ENCODE assay signal across 1 cellular context in the genomic region with DNA sequence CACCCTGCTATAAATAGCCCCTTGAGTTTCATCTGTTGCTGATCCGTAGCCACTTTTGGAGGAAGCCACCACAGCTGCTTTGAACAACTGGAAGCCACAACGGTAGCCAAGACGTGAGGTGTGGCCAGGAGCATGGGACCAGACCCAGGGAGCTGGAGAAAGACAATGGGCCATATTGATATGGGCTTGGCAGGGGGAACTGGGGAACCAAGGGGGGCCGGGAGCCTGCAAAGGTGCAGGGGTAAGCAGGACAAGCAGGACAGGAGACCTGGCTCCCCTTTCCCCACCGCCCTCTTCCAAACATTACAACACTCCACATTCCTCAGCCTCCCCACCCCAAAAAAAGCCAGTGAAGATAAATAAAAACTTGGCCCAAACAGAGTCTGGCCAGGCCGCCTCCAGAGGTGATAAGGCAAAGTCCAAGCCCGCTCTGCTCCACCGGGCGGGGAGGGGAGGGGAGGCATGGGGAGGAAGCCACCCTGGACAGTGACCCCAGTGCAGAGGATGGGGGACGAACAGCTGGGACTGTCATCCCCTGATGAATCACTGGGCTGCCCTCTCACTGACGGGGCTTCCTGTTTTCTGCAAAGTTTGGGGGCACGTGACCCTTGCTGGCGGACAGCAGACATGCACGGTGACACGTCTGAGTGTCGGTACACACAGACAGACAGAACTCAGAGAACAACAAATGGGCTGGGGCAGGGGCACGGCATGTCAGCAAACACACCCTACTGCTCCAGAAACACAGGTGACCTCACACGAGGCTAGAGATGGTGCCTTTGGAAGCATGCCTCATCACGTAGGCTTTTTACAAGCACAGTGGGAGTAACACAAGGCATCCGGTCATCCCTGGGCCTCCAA.
TF ChIP-seq lines count a peak whose summit lies in the region.

No MANE protein-coding gene starts in this region.

TF ChIP-seq in HepG2, 621 proteins besides CTCF, POLR2A, EP300 and RAD21 (continued from another document and continues in another):
- TF ChIP-seq, protein P1, sequence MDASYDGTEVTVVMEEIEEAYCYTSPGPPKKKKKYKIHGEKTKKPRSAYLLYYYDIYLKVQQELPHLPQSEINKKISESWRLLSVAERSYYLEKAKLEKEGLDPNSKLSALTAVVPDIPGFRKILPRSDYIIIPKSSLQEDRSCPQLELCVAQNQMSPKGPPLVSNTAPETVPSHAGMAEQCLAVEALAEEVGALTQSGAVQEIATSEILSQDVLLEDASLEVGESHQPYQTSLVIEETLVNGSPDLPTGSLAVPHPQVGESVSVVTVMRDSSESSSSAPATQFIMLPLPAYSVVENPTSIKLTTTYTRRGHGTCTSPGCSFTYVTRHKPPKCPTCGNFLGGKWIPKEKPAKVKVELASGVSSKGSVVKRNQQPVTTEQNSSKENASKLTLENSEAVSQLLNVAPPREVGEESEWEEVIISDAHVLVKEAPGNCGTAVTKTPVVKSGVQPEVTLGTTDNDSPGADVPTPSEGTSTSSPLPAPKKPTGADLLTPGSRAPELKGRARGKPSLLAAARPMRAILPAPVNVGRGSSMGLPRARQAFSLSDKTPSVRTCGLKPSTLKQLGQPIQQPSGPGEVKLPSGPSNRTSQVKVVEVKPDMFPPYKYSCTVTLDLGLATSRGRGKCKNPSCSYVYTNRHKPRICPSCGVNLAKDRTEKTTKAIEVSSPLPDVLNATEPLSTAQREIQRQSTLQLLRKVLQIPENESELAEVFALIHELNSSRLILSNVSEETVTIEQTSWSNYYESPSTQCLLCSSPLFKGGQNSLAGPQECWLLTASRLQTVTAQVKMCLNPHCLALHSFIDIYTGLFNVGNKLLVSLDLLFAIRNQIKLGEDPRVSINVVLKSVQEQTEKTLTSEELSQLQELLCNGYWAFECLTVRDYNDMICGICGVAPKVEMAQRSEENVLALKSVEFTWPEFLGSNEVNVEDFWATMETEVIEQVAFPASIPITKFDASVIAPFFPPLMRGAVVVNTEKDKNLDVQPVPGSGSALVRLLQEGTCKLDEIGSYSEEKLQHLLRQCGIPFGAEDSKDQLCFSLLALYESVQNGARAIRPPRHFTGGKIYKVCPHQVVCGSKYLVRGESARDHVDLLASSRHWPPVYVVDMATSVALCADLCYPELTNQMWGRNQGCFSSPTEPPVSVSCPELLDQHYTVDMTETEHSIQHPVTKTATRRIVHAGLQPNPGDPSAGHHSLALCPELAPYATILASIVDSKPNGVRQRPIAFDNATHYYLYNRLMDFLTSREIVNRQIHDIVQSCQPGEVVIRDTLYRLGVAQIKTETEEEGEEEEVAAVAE (CRISPR knock-in tag; IDR thresholded peaks at IDR 0.05; ENCODE audit: borderline replicate concordance), result peak; percentile 91; the same call in 1 of the 2 replicates
- TF ChIP-seq TOPORS (CRISPR knock-in tag; IDR thresholded peaks at IDR 0.05) (0 out of 2 replicates have a peak, but pooled peaks have one; percentile 59), NFIB (CRISPR knock-in tag; IDR thresholded peaks at IDR 0.05; ENCODE audit: borderline replicate concordance) (no peak), ZNF543 (CRISPR knock-in tag; IDR thresholded peaks at IDR 0.05) (peak; percentile 98), U2AF2 (IDR thresholded peaks at IDR 0.05; ENCODE audit: low read depth, low read length) (peak; percentile 59; the same call in 1 of the 2 replicates), RCOR2 (CRISPR knock-in tag; IDR thresholded peaks at IDR 0.05) (peak; percentile 97), GTF3A (CRISPR knock-in tag; conservative IDR thresholded peaks at IDR 0.05) (peak; percentile 66; the same call in 1 of the 2 replicates), IRX3 (CRISPR knock-in tag; IDR thresholded peaks at IDR 0.05; ENCODE audit: borderline replicate concordance, low read depth) (peak; percentile 95), ZNF616 (CRISPR knock-in tag; IDR thresholded peaks at IDR 0.05; ENCODE audit: low read depth) (peak; percentile 89), SSRP1 (CRISPR knock-in tag; IDR thresholded peaks at IDR 0.05) (peak; percentile 89; the same call in 1 of the 2 replicates), ZNF737 (CRISPR knock-in tag; IDR thresholded peaks at IDR 0.05; ENCODE audit: borderline replicate concordance) (0 out of 2 replicates have a peak, but pooled peaks have one; percentile 58), ZNF546 (CRISPR knock-in tag; conservative IDR thresholded peaks at IDR 0.05) (peak; percentile 54; the same call in 1 of the 2 replicates), KAT7 (CRISPR knock-in tag; IDR thresholded peaks at IDR 0.05; ENCODE audit: borderline replicate concordance) (0 out of 2 replicates have a peak, but pooled peaks have one; percentile 57), REPIN1 (CRISPR knock-in tag; IDR thresholded peaks at IDR 0.05; ENCODE audit: borderline replicate concordance, low read depth) (peak; percentile 86), KDM2A (CRISPR knock-in tag; IDR thresholded peaks at IDR 0.05; ENCODE audit: borderline replicate concordance, low read depth) (peak; percentile 94), ZMYM4 (CRISPR knock-in tag; IDR thresholded peaks at IDR 0.05) (peak; percentile 80), ZMYM3 (CRISPR knock-in tag; IDR thresholded peaks at IDR 0.05) (peak; percentile 91), ZNF12 (CRISPR knock-in tag; IDR thresholded peaks at IDR 0.05) (peak; percentile 73), ZNF296 (CRISPR knock-in tag; conservative IDR thresholded peaks at IDR 0.05) (peak; percentile 65; the same call in 1 of the 2 replicates), ZNF746 (CRISPR knock-in tag; IDR thresholded peaks at IDR 0.05) (peak; percentile 99), SMARCE1 (IDR thresholded peaks at IDR 0.05; ENCODE audit: borderline replicate concordance) (no peak), PHB2 (IDR thresholded peaks at IDR 0.05; ENCODE audit: partially characterized antibody) (no peak), RBAK (CRISPR knock-in tag; IDR thresholded peaks at IDR 0.05) (peak; percentile 66), ZNF431 (CRISPR knock-in tag; IDR thresholded peaks at IDR 0.05; ENCODE audit: borderline replicate concordance, low read depth) (peak; percentile 98), KLF16 (CRISPR knock-in tag; IDR thresholded peaks at IDR 0.05) (peak in 1 of 2 experiments; percentile 91; a peak in 1 of 4 replicates), TARDBP (CRISPR knock-in tag; IDR thresholded peaks at IDR 0.05) (peak; percentile 99), BCL6 (CRISPR knock-in tag; IDR thresholded peaks at IDR 0.05) (peak; percentile 92), ZNF225 (CRISPR knock-in tag; IDR thresholded peaks at IDR 0.05) (peak; percentile 17; the same call in 1 of the 2 replicates), RBFOX2 (IDR thresholded peaks at IDR 0.05; ENCODE audit: low read depth, low read length) (peak; percentile 68), ZNF552 (CRISPR knock-in tag; IDR thresholded peaks at IDR 0.05; ENCODE audit: borderline replicate concordance) (peak; percentile 20; the same call in 1 of the 2 replicates), SRSF1 (optimal IDR thresholded peaks at IDR 0.05; ENCODE audit: low read depth, low read length) (peak; percentile 74), DNMT1 (CRISPR knock-in tag; IDR thresholded peaks at IDR 0.05) (peak; percentile 93), NPAS2 (CRISPR knock-in tag; IDR thresholded peaks at IDR 0.05; ENCODE audit: borderline replicate concordance) (peak; percentile 90), ZNF619 (CRISPR knock-in tag; IDR thresholded peaks at IDR 0.05) (no peak), SAP130 (CRISPR knock-in tag; IDR thresholded peaks at IDR 0.05; ENCODE audit: low read depth) (peak; percentile 99), YEATS2 (CRISPR knock-in tag; IDR thresholded peaks at IDR 0.05; ENCODE audit: borderline replicate concordance) (peak; percentile 91; the same call in 1 of the 2 replicates), ARNT2 (CRISPR knock-in tag; IDR thresholded peaks at IDR 0.05; ENCODE audit: low read depth) (peak; percentile 98)
- TF ChIP-seq, protein P2, sequence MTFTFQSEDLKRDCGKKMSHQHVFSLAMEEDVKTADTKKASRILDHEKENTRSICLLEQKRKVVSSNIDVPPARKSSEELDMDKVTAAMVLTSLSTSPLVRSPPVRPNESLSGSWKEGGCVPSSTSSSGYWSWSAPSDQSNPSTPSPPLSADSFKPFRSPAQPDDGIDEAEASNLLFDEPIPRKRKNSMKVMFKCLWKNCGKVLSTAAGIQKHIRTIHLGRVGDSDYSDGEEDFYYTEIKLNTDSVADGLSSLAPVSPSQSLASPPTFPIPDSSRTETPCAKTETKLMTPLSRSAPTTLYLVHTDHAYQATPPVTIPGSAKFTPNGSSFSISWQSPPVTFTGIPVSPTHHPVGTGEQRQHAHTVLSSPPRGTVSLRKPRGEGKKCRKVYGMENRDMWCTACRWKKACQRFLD (CRISPR knock-in tag; IDR thresholded peaks at IDR 0.05; ENCODE audit: borderline replicate concordance), result no peak; the same call in 1 of the 2 replicates
- TF ChIP-seq, protein P3, sequence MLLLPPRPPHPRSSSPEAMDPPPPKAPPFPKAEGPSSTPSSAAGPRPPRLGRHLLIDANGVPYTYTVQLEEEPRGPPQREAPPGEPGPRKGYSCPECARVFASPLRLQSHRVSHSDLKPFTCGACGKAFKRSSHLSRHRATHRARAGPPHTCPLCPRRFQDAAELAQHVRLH (CRISPR knock-in tag; IDR thresholded peaks at IDR 0.05; ENCODE audit: borderline replicate concordance, low read depth), result peak; percentile 98; the same call in 1 of the 2 replicates
- TF ChIP-seq, protein P4, sequence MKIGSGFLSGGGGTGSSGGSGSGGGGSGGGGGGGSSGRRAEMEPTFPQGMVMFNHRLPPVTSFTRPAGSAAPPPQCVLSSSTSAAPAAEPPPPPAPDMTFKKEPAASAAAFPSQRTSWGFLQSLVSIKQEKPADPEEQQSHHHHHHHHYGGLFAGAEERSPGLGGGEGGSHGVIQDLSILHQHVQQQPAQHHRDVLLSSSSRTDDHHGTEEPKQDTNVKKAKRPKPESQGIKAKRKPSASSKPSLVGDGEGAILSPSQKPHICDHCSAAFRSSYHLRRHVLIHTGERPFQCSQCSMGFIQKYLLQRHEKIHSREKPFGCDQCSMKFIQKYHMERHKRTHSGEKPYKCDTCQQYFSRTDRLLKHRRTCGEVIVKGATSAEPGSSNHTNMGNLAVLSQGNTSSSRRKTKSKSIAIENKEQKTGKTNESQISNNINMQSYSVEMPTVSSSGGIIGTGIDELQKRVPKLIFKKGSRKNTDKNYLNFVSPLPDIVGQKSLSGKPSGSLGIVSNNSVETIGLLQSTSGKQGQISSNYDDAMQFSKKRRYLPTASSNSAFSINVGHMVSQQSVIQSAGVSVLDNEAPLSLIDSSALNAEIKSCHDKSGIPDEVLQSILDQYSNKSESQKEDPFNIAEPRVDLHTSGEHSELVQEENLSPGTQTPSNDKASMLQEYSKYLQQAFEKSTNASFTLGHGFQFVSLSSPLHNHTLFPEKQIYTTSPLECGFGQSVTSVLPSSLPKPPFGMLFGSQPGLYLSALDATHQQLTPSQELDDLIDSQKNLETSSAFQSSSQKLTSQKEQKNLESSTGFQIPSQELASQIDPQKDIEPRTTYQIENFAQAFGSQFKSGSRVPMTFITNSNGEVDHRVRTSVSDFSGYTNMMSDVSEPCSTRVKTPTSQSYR (CRISPR knock-in tag; IDR thresholded peaks at IDR 0.05; ENCODE audit: borderline replicate concordance), result peak; percentile 88
- TF ChIP-seq, protein P5, sequence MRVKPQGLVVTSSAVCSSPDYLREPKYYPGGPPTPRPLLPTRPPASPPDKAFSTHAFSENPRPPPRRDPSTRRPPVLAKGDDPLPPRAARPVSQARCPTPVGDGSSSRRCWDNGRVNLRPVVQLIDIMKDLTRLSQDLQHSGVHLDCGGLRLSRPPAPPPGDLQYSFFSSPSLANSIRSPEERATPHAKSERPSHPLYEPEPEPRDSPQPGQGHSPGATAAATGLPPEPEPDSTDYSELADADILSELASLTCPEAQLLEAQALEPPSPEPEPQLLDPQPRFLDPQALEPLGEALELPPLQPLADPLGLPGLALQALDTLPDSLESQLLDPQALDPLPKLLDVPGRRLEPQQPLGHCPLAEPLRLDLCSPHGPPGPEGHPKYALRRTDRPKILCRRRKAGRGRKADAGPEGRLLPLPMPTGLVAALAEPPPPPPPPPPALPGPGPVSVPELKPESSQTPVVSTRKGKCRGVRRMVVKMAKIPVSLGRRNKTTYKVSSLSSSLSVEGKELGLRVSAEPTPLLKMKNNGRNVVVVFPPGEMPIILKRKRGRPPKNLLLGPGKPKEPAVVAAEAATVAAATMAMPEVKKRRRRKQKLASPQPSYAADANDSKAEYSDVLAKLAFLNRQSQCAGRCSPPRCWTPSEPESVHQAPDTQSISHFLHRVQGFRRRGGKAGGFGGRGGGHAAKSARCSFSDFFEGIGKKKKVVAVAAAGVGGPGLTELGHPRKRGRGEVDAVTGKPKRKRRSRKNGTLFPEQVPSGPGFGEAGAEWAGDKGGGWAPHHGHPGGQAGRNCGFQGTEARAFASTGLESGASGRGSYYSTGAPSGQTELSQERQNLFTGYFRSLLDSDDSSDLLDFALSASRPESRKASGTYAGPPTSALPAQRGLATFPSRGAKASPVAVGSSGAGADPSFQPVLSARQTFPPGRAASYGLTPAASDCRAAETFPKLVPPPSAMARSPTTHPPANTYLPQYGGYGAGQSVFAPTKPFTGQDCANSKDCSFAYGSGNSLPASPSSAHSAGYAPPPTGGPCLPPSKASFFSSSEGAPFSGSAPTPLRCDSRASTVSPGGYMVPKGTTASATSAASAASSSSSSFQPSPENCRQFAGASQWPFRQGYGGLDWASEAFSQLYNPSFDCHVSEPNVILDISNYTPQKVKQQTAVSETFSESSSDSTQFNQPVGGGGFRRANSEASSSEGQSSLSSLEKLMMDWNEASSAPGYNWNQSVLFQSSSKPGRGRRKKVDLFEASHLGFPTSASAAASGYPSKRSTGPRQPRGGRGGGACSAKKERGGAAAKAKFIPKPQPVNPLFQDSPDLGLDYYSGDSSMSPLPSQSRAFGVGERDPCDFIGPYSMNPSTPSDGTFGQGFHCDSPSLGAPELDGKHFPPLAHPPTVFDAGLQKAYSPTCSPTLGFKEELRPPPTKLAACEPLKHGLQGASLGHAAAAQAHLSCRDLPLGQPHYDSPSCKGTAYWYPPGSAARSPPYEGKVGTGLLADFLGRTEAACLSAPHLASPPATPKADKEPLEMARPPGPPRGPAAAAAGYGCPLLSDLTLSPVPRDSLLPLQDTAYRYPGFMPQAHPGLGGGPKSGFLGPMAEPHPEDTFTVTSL (CRISPR knock-in tag; IDR thresholded peaks at IDR 0.05; ENCODE audit: borderline replicate concordance), result peak; percentile 77; the same call in 1 of the 2 replicates
- TF ChIP-seq, protein P6, sequence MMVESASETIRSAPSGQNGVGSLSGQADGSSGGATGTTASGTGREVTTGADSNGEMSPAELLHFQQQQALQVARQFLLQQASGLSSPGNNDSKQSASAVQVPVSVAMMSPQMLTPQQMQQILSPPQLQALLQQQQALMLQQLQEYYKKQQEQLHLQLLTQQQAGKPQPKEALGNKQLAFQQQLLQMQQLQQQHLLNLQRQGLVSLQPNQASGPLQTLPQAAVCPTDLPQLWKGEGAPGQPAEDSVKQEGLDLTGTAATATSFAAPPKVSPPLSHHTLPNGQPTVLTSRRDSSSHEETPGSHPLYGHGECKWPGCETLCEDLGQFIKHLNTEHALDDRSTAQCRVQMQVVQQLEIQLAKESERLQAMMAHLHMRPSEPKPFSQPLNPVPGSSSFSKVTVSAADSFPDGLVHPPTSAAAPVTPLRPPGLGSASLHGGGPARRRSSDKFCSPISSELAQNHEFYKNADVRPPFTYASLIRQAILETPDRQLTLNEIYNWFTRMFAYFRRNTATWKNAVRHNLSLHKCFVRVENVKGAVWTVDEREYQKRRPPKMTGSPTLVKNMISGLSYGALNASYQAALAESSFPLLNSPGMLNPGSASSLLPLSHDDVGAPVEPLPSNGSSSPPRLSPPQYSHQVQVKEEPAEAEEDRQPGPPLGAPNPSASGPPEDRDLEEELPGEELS (CRISPR knock-in tag; IDR thresholded peaks at IDR 0.05), result peak; percentile 100
